ENCODE assay signal across 2 cellular contexts in the genomic region with DNA sequence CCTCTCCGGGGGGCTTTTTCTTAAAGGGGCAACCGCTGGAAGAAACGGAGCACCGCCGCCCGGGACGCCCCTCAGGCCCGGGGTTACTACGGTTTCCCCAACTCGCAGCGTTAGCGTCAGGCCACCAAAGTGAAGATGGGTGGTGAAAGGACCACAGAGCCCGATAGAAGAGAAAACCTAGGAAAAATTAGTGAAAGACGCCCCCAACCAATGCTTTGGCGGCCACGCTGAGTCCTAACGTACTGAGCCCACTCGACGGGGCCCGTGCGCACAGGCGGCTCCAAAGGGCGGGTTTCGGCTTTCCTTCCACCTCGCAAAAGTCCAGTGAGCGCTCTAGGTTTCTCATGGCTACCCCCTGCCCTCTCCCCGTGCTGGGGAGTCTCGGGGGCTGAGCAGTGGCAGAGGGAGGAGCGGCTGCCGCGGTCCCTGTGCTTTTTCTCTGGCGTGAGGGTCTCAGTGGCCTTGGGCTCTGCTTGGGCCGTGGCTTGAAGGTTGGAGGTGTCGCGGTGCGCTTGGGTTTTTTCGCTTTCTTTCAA.
TF ChIP-seq lines count a peak whose summit lies in the region.

No MANE protein-coding gene starts in this region.

TF ChIP-seq in SK-N-SH, 30 proteins besides CTCF, POLR2A, EP300 and RAD21:
- TF ChIP-seq RCOR1 (IDR thresholded peaks at IDR 0.05; ENCODE audit: low read length) (no peak), NRF1 (IDR thresholded peaks at IDR 0.05; ENCODE audit: low read depth, low read length) (no peak), TCF12 (IDR thresholded peaks at IDR 0.05) (no peak), FOXM1 (IDR thresholded peaks at IDR 0.05; ENCODE audit: low read depth) (peak; percentile 12; the same call in 1 of the 2 replicates), PBX3 (IDR thresholded peaks at IDR 0.05) (no peak)
TF ChIP-seq in SK-N-SH: peak in this region for 1.

TF ChIP-seq in H1, 55 proteins besides CTCF, POLR2A, EP300 and RAD21:
- TF ChIP-seq ZNF274 (IDR thresholded peaks at IDR 0.05; ENCODE audit: borderline replicate concordance, extremely low read depth, low read length) (no peak), SP4 (IDR thresholded peaks at IDR 0.05; ENCODE audit: low read length) (0 out of 2 replicates have a peak, but pooled peaks have one; percentile 1), PHF8 (conservative IDR thresholded peaks at IDR 0.05; ENCODE audit: low read depth, low read length) (peak; percentile 18; the same call in 1 of the 2 replicates), TBP (IDR thresholded peaks at IDR 0.05; ENCODE audit: low read depth, low read length) (0 out of 2 replicates have a peak, but pooled peaks have one; percentile 1), E2F6 (IDR thresholded peaks at IDR 0.05) (peak; percentile 63; the same call in 1 of the 2 replicates), SUZ12 (IDR thresholded peaks at IDR 0.05; ENCODE audit: low read length) (no peak), GABPA (IDR thresholded peaks at IDR 0.05; ENCODE audit: borderline replicate concordance, insufficient read depth, low read length) (no peak)
- TF ChIP-seq, protein P1, sequence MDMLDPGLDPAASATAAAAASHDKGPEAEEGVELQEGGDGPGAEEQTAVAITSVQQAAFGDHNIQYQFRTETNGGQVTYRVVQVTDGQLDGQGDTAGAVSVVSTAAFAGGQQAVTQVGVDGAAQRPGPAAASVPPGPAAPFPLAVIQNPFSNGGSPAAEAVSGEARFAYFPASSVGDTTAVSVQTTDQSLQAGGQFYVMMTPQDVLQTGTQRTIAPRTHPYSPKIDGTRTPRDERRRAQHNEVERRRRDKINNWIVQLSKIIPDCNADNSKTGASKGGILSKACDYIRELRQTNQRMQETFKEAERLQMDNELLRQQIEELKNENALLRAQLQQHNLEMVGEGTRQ (IDR thresholded peaks at IDR 0.05; ENCODE audit: low read length) = no peak
TF ChIP-seq in H1: peak in this region for 4.
